ENCODE assay signal across 8 cellular contexts in genomic region chr21:33640697-33641338, GRCh38. TPM values are rescaled to one million over a fixed set of nuclear protein-coding genes. Genes with fewer than 3 reads are reported as not detected.
DNase-seq lines count a peak whose midpoint lies in the region.

No MANE protein-coding gene starts in this region.

- H3K4me3 Mint-ChIP-seq in activated CD4-positive, alpha-beta T cell treated with anti-CD3 and anti-CD28 coated beads, Interleukin-2, amount 10 ng/mL, durations not matched to agents 7 days and 5 days: peak overlapping the region; percentile 84

- no peaks in the 10 kb centered on the region for H3K4me1 ChIP-seq in NT2/D1 (ENCODE audit: insufficient read depth, insufficient read length)
- peaks cover 4% of the 10 kb centered on the region for H3K4me1 ChIP-seq in effector memory CD4-positive, alpha-beta T cell (ENCODE audit: control insufficient read depth, insufficient read depth, low read length, poor library complexity, severe bottlenecking)

- H3K4me1 Mint-ChIP-seq in activated CD4-positive, alpha-beta T cell treated with anti-CD3 and anti-CD28 coated beads, Interleukin-2, amount 10 ng/mL, durations not matched to agents 7 days and 5 days: peaks cover 21% of the 10 kb centered on the region

- peaks cover 3% of the 10 kb centered on the region for H3K36me3 Mint-ChIP-seq in activated CD4-positive, alpha-beta T cell treated with anti-CD3 and anti-CD28 coated beads, Interleukin-2, amount 10 ng/mL, durations not matched to agents 7 days and 5 days (ENCODE audit: low read depth)

- H3K27me3 ChIP-seq in NT2/D1 (ENCODE audit: insufficient read depth, insufficient read length): no peaks in the 10 kb centered on the region
- H3K27me3 ChIP-seq in effector memory CD4-positive, alpha-beta T cell (replicated peaks; ENCODE audit: control insufficient read depth, insufficient read depth, low read length, poor library complexity, severe bottlenecking): peaks cover 3% of the 10 kb centered on the region

- H3K27ac Mint-ChIP-seq in activated CD4-positive, alpha-beta T cell treated with anti-CD3 and anti-CD28 coated beads, Interleukin-2, amount 10 ng/mL, durations not matched to agents 7 days and 5 days: peak overlapping the region; percentile 97

- no peaks in the 10 kb centered on the region for H3K9me3 ChIP-seq in NT2/D1 (ENCODE audit: insufficient read depth, low read length)
- H3K9me3 ChIP-seq in effector memory CD4-positive, alpha-beta T cell (ENCODE audit: control insufficient read depth, low read length): no peaks in the 10 kb centered on the region

- no peaks in the 10 kb centered on the region for H3K9me3 Mint-ChIP-seq in activated CD4-positive, alpha-beta T cell treated with anti-CD3 and anti-CD28 coated beads, Interleukin-2, amount 10 ng/mL, durations not matched to agents 7 days and 5 days

- CTCF ChIA-PET in activated CD4-positive, alpha-beta T cell treated with anti-CD3 and anti-CD28 coated beads, Interleukin-2, amount 10 ng/mL, durations not matched to agents 7 days and 5 days (lab: Charles Lee): interaction anchor here (0.6 kb wide), 1 partner anchor 294 kb away, joined by 3 read pairs; no protein-coding TSS in a partner anchor

- peak overlapping the region; percentile 79 for H3K27ac ChIP-seq in effector memory CD4-positive, alpha-beta T cell (ENCODE audit: insufficient read depth, low read length, poor library complexity, severe bottlenecking)

- POLR2A ChIA-PET in activated CD4-positive, alpha-beta T cell treated with anti-CD3 and anti-CD28 coated beads, Interleukin-2, amount 10 ng/mL, durations not matched to agents 7 days and 5 days (lab: Charles Lee): interaction anchor here (0.6 kb wide), 1 partner anchor 28 kb away, joined by 8 read pairs; no protein-coding TSS in a partner anchor

- peak; percentile 14 for DNase-seq in activated CD4-positive, alpha-beta T cell treated with anti-CD3 and anti-CD28 coated beads, Interleukin-2, amount 10 ng/mL, durations not matched to agents 7 days and 5 days
- no peak for DNase-seq in activated CD4-positive, alpha-beta T cell treated with anti-CD3 and anti-CD28 coated beads, Interleukin-2, amount 50 U/mL, for 1 hour
- DNase-seq in NT2/D1 (ENCODE audit: low read depth, low spot score): no peak
- DNase-seq in effector memory CD4-positive, alpha-beta T cell: no peak
- DNase-seq in myocyte (ENCODE audit: low read depth): peak; percentile 23
- DNase-seq in ecto neural progenitor cell (ENCODE audit: low spot score): no peak
- DNase-seq in NCI-H1092 (lab: John Stamatoyannopoulos, UW): no peak
- no peak for DNase-seq in GF-D8 (lab: John Stamatoyannopoulos, UW)

- H3K36me3 ChIP-seq in NT2/D1 (ENCODE audit: insufficient read depth, insufficient read length, low read length): peaks cover 5% of the 10 kb centered on the region
- H3K36me3 ChIP-seq in effector memory CD4-positive, alpha-beta T cell (ENCODE audit: control insufficient read depth, insufficient read depth, low read length): no peaks in the 10 kb centered on the region

- peaks cover 25% of the 10 kb centered on the region for H3K27me3 Mint-ChIP-seq in activated CD4-positive, alpha-beta T cell treated with anti-CD3 and anti-CD28 coated beads, Interleukin-2, amount 10 ng/mL, durations not matched to agents 7 days and 5 days

- peak overlapping the region; percentile 94 for H3K4me3 ChIP-seq in NT2/D1 (ENCODE audit: insufficient read length, low read depth)
- peak overlapping the region; percentile 51 for H3K4me3 ChIP-seq in effector memory CD4-positive, alpha-beta T cell (ENCODE audit: insufficient read depth, low read depth, low read length, poor library complexity, severe bottlenecking)

- H3K9ac ChIP-seq in NT2/D1 (ENCODE audit: insufficient read length, low read depth): peak overlapping the region; percentile 98

RNA-seq across cellular contexts. Expression of gene CRYZL1, which starts 0.7 kb away (rescaled TPM):
- total RNA-seq in activated CD4-positive, alpha-beta T cell treated with anti-CD3 and anti-CD28 coated beads, Interleukin-2, amount 10 ng/mL, durations not matched to agents 7 days and 5 days: 10 to 100 TPM; 34.5 to 38.4 TPM
- total RNA-seq in myocyte: 13.7 and 19.1 TPM in 2 replicates
- polyA plus RNA-seq in myocyte (2012): 19.3 TPM

RNA-seq across cellular contexts. Expression of gene ITSN1, which starts 1.5 kb away (rescaled TPM):
- total RNA-seq in activated CD4-positive, alpha-beta T cell treated with anti-CD3 and anti-CD28 coated beads, Interleukin-2, amount 10 ng/mL, durations not matched to agents 7 days and 5 days: 1 to 10 TPM; 3.0 to 3.3 TPM
- 32.2 and 36.8 TPM in 2 replicates for total RNA-seq in myocyte
- 16.2 TPM for polyA plus RNA-seq in myocyte (2012)

RNA-seq across cellular contexts. Expression of gene DONSON, which starts 52.3 kb away (rescaled TPM):
- 10 to 100 TPM; 39.6 to 41.5 TPM for total RNA-seq in activated CD4-positive, alpha-beta T cell treated with anti-CD3 and anti-CD28 coated beads, Interleukin-2, amount 10 ng/mL, durations not matched to agents 7 days and 5 days
- total RNA-seq in myocyte: 10.1 and 12.4 TPM in 2 replicates
- 6.7 TPM for polyA plus RNA-seq in myocyte (2012)

Comparison
In these comparisons a context has a peak if more than half of its experiments do, and no peak if none do; other contexts are left out.
1. DNase-seq: peak in activated CD4-positive, alpha-beta T cell treated with anti-CD3 and anti-CD28 coated beads, Interleukin-2, amount 10 ng/mL, durations not matched to agents 7 days and 5 days (single experiment) and myocyte (single experiment); none in activated CD4-positive, alpha-beta T cell treated with anti-CD3 and anti-CD28 coated beads, Interleukin-2, amount 50 U/mL, for 1 hour (single experiment), NT2/D1 (single experiment), effector memory CD4-positive, alpha-beta T cell (0 of 3), ecto neural progenitor cell (single experiment), NCI-H1092 (single experiment) and GF-D8 (single experiment).